ENCODE assay signal across 1 cellular context in the genomic region with DNA sequence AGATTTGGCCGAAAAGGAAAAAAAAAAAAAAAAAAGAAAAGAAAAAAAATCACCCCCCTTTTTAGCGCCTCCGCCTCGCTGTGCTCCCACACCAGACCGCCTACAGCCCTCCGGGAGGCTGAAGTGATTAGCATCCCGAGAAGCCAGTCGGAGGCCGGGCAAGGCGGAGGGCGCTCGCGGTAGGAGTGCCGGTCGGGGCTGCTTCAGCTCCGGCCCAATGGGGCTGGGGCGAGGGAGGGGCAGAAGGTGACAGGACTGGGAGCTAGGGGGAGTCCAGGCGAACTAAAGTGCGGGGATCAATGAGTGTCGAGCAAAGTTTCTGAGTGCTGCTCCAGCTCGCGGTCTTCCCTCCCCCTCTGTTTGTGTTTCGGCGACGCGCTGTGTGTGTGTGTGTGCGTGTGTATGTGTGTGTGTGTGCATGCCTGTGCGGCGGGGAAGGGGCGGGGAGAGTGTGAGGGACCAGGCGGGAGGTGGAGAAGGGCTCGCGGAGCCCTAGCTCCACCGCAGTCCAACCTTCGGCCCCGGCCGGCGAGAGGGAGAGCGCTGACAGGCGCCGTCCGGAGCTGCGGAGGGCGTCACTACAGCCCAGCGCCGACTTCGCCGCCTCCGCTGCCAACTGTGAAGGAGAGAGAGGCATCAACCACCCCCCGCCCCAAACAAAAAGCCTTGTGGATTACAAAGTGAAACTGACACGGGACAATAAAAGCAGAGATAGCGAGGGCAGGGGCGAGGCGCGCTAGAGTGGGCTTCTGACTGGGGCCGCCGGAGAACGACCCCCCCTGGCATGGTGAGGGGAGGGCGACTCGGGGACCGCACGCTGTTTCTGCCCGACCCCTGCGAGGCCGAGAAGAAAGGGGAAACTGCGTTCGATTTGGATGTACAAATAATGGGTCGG.
TF ChIP-seq lines count a peak whose summit lies in the region.

A gene with protein sequence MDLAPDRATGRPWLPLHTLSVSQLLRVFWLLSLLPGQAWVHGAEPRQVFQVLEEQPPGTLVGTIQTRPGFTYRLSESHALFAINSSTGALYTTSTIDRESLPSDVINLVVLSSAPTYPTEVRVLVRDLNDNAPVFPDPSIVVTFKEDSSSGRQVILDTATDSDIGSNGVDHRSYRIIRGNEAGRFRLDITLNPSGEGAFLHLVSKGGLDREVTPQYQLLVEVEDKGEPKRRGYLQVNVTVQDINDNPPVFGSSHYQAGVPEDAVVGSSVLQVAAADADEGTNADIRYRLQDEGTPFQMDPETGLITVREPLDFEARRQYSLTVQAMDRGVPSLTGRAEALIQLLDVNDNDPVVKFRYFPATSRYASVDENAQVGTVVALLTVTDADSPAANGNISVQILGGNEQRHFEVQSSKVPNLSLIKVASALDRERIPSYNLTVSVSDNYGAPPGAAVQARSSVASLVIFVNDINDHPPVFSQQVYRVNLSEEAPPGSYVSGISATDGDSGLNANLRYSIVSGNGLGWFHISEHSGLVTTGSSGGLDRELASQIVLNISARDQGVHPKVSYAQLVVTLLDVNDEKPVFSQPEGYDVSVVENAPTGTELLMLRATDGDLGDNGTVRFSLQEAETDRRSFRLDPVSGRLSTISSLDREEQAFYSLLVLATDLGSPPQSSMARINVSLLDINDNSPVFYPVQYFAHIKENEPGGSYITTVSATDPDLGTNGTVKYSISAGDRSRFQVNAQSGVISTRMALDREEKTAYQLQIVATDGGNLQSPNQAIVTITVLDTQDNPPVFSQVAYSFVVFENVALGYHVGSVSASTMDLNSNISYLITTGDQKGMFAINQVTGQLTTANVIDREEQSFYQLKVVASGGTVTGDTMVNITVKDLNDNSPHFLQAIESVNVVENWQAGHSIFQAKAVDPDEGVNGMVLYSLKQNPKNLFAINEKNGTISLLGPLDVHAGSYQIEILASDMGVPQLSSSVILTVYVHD (N-terminal part only) (plus strand): TSS at position 280 of the 895 bp plus-strand sequence. CDS start 1,457 bp downstream, outside the sequence.

TF ChIP-seq in HepG2, 621 proteins besides CTCF, POLR2A, EP300 and RAD21 (continued from another document and continues in another):
- TF ChIP-seq TEF (CRISPR knock-in tag; IDR thresholded peaks at IDR 0.05) = no peak
- TF ChIP-seq ZNF720 (CRISPR knock-in tag; IDR thresholded peaks at IDR 0.05) = no peak
- TF ChIP-seq KDM5A (IDR thresholded peaks at IDR 0.05; ENCODE audit: borderline replicate concordance, low read length) = no peak
- TF ChIP-seq, protein P1, sequence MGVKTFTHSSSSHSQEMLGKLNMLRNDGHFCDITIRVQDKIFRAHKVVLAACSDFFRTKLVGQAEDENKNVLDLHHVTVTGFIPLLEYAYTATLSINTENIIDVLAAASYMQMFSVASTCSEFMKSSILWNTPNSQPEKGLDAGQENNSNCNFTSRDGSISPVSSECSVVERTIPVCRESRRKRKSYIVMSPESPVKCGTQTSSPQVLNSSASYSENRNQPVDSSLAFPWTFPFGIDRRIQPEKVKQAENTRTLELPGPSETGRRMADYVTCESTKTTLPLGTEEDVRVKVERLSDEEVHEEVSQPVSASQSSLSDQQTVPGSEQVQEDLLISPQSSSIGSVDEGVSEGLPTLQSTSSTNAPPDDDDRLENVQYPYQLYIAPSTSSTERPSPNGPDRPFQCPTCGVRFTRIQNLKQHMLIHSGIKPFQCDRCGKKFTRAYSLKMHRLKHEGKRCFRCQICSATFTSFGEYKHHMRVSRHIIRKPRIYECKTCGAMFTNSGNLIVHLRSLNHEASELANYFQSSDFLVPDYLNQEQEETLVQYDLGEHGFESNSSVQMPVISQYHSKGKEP (CRISPR knock-in tag; IDR thresholded peaks at IDR 0.05) = no peak
- no peak for TF ChIP-seq CHD4 (IDR thresholded peaks at IDR 0.05; ENCODE audit: borderline replicate concordance, low read length)
- no peak for TF ChIP-seq EHMT2 (IDR thresholded peaks at IDR 0.05; ENCODE audit: borderline replicate concordance, low read depth, low read length)
- TF ChIP-seq RORA (CRISPR knock-in tag; IDR thresholded peaks at IDR 0.05) = no peak
- TF ChIP-seq, protein P2, sequence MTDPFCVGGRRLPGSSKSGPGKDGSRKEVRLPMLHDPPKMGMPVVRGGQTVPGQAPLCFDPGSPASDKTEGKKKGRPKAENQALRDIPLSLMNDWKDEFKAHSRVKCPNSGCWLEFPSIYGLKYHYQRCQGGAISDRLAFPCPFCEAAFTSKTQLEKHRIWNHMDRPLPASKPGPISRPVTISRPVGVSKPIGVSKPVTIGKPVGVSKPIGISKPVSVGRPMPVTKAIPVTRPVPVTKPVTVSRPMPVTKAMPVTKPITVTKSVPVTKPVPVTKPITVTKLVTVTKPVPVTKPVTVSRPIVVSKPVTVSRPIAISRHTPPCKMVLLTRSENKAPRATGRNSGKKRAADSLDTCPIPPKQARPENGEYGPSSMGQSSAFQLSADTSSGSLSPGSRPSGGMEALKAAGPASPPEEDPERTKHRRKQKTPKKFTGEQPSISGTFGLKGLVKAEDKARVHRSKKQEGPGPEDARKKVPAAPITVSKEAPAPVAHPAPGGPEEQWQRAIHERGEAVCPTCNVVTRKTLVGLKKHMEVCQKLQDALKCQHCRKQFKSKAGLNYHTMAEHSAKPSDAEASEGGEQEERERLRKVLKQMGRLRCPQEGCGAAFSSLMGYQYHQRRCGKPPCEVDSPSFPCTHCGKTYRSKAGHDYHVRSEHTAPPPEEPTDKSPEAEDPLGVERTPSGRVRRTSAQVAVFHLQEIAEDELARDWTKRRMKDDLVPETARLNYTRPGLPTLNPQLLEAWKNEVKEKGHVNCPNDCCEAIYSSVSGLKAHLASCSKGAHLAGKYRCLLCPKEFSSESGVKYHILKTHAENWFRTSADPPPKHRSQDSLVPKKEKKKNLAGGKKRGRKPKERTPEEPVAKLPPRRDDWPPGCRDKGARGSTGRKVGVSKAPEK (CRISPR knock-in tag; IDR thresholded peaks at IDR 0.05; ENCODE audit: borderline replicate concordance) = 0 out of 2 replicates have a peak, but pooled peaks have one; percentile 70
- no peak for TF ChIP-seq ZNF563 (CRISPR knock-in tag; IDR thresholded peaks at IDR 0.05)
- no peak for TF ChIP-seq SMYD3 (CRISPR knock-in tag; IDR thresholded peaks at IDR 0.05)
- no peak for TF ChIP-seq SNAPC4 (CRISPR knock-in tag; IDR thresholded peaks at IDR 0.05)
- TF ChIP-seq ARID5B (CRISPR knock-in tag; IDR thresholded peaks at IDR 0.05) = no peak; the same call in 1 of the 2 replicates
- no peak for TF ChIP-seq ZNF616 (CRISPR knock-in tag; IDR thresholded peaks at IDR 0.05; ENCODE audit: low read depth)
- no peak for TF ChIP-seq STAT6 (CRISPR knock-in tag; IDR thresholded peaks at IDR 0.05; ENCODE audit: borderline replicate concordance)
- TF ChIP-seq ZNF432 (CRISPR knock-in tag; IDR thresholded peaks at IDR 0.05; ENCODE audit: borderline replicate concordance) = no peak
- no peak for TF ChIP-seq PBX3 (CRISPR knock-in tag; IDR thresholded peaks at IDR 0.05; ENCODE audit: borderline replicate concordance)
- TF ChIP-seq, protein P3, sequence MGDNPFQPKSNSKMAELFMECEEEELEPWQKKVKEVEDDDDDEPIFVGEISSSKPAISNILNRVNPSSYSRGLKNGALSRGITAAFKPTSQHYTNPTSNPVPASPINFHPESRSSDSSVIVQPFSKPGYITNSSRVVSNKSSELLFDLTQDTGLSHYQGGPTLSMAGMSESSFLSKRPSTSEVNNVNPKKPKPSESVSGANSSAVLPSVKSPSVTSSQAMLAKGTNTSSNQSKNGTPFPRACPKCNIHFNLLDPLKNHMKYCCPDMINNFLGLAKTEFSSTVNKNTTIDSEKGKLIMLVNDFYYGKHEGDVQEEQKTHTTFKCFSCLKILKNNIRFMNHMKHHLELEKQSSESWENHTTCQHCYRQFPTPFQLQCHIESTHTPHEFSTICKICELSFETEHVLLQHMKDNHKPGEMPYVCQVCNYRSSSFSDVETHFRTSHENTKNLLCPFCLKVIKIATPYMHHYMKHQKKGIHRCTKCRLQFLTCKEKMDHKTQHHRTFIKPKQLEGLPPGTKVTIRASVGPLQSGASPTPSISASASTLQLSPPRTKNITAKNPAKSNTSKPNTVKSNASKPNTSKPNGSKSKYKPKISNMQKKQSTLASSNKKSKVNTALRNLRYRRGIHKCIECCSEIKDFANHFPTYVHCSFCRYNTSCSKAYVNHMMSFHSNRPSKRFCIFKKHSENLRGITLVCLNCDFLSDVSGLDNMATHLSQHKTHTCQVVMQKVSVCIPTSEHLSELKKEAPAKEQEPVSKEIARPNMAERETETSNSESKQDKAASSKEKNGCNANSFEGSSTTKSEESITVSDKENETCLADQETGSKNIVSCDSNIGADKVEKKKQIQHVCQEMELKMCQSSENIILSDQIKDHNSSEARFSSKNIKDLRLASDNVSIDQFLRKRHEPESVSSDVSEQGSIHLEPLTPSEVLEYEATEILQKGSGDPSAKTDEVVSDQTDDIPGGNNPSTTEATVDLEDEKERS (CRISPR knock-in tag; IDR thresholded peaks at IDR 0.05) = no peak
